In genomic region chr2:43101751-43102150, GRCh38 we compare ENCODE assay signal across 12 cellular contexts.
A peak's percentile ranks its signal among the peaks of the same experiment; 100 is the strongest.
DNase-seq lines count a peak whose midpoint lies in the region; ATAC-seq, FAIRE-seq and TF ChIP-seq lines count a peak whose summit lies in the region.
"Had no signal": no experiment of that assay in that cellular context is flagged by ENCODE, and none has a peak within 500 bp of the region (broad histone marks: within the 10 kb centered on the region; RNA-seq: fewer than 3 reads in every experiment).

No MANE protein-coding gene starts in this region.

- no peaks in the 10 kb centered on the region for H3K27me3 ChIP-seq in right cardiac atrium (ENCODE audit: control insufficient read depth, insufficient read depth)
- H3K27me3 ChIP-seq in psoas muscle (ENCODE audit: insufficient read depth in 3 of 3, low read length in 2 of 3): no peaks in the 10 kb centered on the region

- TF ChIP-seq CTCF in kidney (IDR thresholded peaks at IDR 0.05; ENCODE audit: borderline replicate concordance, extremely low read depth, insufficient read depth): no peak
- no peak for TF ChIP-seq CTCF in psoas muscle (IDR thresholded peaks at IDR 0.05)

- H3K4me1 ChIP-seq in right cardiac atrium (ENCODE audit: control insufficient read depth, insufficient read depth, low read length) (peaks cover 16% of the 10 kb centered on the region), kidney (ENCODE audit: control insufficient read depth in 1 of 2, insufficient read depth in 1 of 2, low read depth in 1 of 2, low read length in 2 of 2) (peaks cover 0 to 24% of the 10 kb centered on the region in 2 donors), psoas muscle (peaks cover 5% of the 10 kb centered on the region)

- DNase-seq in right cardiac atrium: no peak
- DNase-seq in Right ventricle myocardium superior: no peak
- DNase-seq in kidney: no peak
- DNase-seq in psoas muscle: no peak
- DNase-seq in A172 (ENCODE audit: low spot score): no peak
- no peak for DNase-seq in DMS 273 treated with DMSO at 0.1 percent for 48 hours (lab: John Stamatoyannopoulos, UW)
- no peak for DNase-seq in kidney glomerular epithelial cell (lab: John Stamatoyannopoulos, UW)
- DNase-seq: activated CD4-positive, alpha-beta memory T cell treated with anti-CD3 and anti-CD28 coated beads for 36 hours; activated naive CD4-positive, alpha-beta T cell treated with anti-CD3 and anti-CD28 coated beads, Interleukin-2, amount 10 ng/mL, durations not matched to agents 7 days and 5 days; NCI-H1417 had no signal

- H3K27ac ChIP-seq in right cardiac atrium (ENCODE audit: low read length): peak overlapping the region; percentile 98
- H3K27ac ChIP-seq in kidney (ENCODE audit: low read depth in 2 of 2, low read length in 2 of 2): peak overlapping the region; percentile 78 to 79
- H3K27ac ChIP-seq in psoas muscle: peak overlapping the region; percentile 82

- FAIRE-seq in kidney (lab: Jason Lieb, UNC): no peak
- FAIRE-seq: GM18507 had no signal

- H3K36me3 ChIP-seq in kidney (ENCODE audit: control insufficient read depth in 1 of 2, insufficient read depth in 2 of 2, low read length in 2 of 2): no peaks in the 10 kb centered on the region
- H3K36me3 ChIP-seq in psoas muscle (ENCODE audit: insufficient read depth in 1 of 2, low read depth in 1 of 2): no peaks in the 10 kb centered on the region

- H3K9me3 ChIP-seq in right cardiac atrium (ENCODE audit: control insufficient read depth, low read length): no peaks in the 10 kb centered on the region
- H3K9me3 ChIP-seq in kidney (ENCODE audit: control insufficient read depth in 1 of 2, low read length in 2 of 2): no peaks in the 10 kb centered on the region
- no peaks in the 10 kb centered on the region for H3K9me3 ChIP-seq in psoas muscle

- H3K4me3 ChIP-seq in right cardiac atrium (ENCODE audit: low read length): peak overlapping the region; percentile 39
- H3K4me3 ChIP-seq in kidney (ENCODE audit: low read length in 2 of 2): peak overlapping the region in 1 of 2 donors; percentile 56
- peak overlapping the region; percentile 74 for H3K4me3 ChIP-seq in psoas muscle

- ATAC-seq in right cardiac atrium (no peak), Right ventricle myocardium superior (ENCODE audit: poor library complexity) (no peak), psoas muscle (no peak), HG02571 (IDR thresholded peaks at IDR 0.05; ENCODE audit: unreplicated experiment) (no peak)

- WGBS in right cardiac atrium: 70% methylated on average over 7 of the region's 7 CpGs
- WGBS in psoas muscle, 3 donors: 63 to 84% (median 68%) methylated on average over 7 of the region's 7 CpGs

- H3K9ac ChIP-seq in kidney (ENCODE audit: low read length in 2 of 2): peak overlapping the region; percentile 49 to 51

- intact Hi-C loops in right cardiac atrium (cut with DNase I) (loop anchor here in 2 of 4 donors (10.0 kb wide), 2 partner anchors 67 to 123 kb away; partner anchors contain the start of gene ZFP36L2 (in 1 of the 2)), Right ventricle myocardium superior (cut with DNase I) (no loop called here), kidney (cut with DNase I) (no loop called here), psoas muscle (cut with DNase I) (no loop called here)
